ENCODE assay signal across 10 cellular contexts in the genomic region with DNA sequence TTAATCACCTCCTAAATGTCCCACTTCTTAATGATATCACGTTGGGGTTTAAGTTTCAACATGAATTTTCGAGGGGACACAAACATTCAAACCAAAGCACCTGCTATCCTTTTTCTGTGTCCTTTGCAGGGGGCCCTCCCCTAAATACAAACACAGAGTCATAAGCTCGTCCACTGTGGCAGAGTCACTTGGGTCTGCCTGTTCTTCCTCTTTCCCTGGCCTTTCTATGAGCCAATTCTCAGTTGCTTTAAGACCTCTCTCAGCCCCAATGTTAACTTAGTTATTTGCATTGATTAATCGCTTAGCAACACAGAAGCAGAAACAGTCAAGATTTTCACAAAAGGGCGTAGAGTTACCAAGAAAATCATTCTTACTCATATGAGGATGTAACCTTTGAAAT. TPM values are rescaled to one million over a fixed set of nuclear protein-coding genes. Genes with fewer than 3 reads are reported as not detected.
"Had no signal": no experiment of that assay in that cellular context is flagged by ENCODE, and none has a peak within 500 bp of the region (broad histone marks: within the 10 kb centered on the region; RNA-seq: fewer than 3 reads in every experiment).

No MANE protein-coding gene starts in this region.

- DNase-seq: HFFc6 had no signal

- H3K36me3 Mint-ChIP-seq: IgD-negative memory B cell had no signal

- H3K4me1 Mint-ChIP-seq: GM23338, IgD-negative memory B cell had no signal

- H3K4me2 ChIP-seq: GM23338 had no signal

- ATAC-seq: GM23338, HCT116, HepG2 had no signal

- H3K4me3 Mint-ChIP-seq: GM23338, HFFc6, IgD-negative memory B cell had no signal

- H2AFZ ChIP-seq: GM23338 had no signal

- H3K36me3 ChIP-seq: HAP-1 had no signal

- H3K9me3 ChIP-seq: HAP-1 had no signal

- H3K4me1 ChIP-seq: HAP-1 had no signal

- H3K27ac ChIP-seq: HL-60 had no signal

- FAIRE-seq: H1, H54, HepG2 had no signal

- H3K4me3 ChIP-seq: GM23338, HAP-1 had no signal

- H3K27ac Mint-ChIP-seq: GM23338, HFFc6, IgD-negative memory B cell had no signal

RNA-seq across cellular contexts. Expression of gene APCS, which starts 14.9 kb away (rescaled TPM):
- total RNA-seq: GM23338, H1, HepG2, HFFc6, HT1080 had no signal
